Comparison of ENCODE assay signal across 8 cellular contexts in genomic region chr14:49879683-49880204, GRCh38. TPM values are rescaled to one million over a fixed set of nuclear protein-coding genes. Genes with fewer than 3 reads are reported as not detected.
DNase-seq lines count a peak whose midpoint lies in the region; ATAC-seq and TF ChIP-seq lines count a peak whose summit lies in the region.

No MANE protein-coding gene starts in this region.

- H3K4me1 ChIP-seq in SJSA1 (replicated peaks): no peaks in the 10 kb centered on the region; the same call in 1 of the 2 replicates
- no peaks in the 10 kb centered on the region for H3K4me1 ChIP-seq in adrenal gland (replicated peaks in 1 of 2)
- H3K4me1 ChIP-seq in prostate gland (replicated peaks): no peaks in the 10 kb centered on the region

- TF ChIP-seq RAD21 in Ishikawa (IDR thresholded peaks at IDR 0.05; ENCODE audit: low read depth): peak; percentile 71

- DNase-seq in EL (peak; percentile 71), SJSA1 (ENCODE audit: low read depth in 1 of 2, low spot score in 2 of 2) (peak; percentile 29 to 50), adrenal gland (peak; percentile 37 to 77 (median 61)), iPS-NIHi11 (ENCODE audit: low spot score) (peak; percentile 65), prostate gland (ENCODE audit: low spot score) (no peak)
- peak; percentile 44 to 66 for DNase-seq in stimulated activated CD8-positive, alpha-beta memory T cell treated with anti-CD3 and anti-CD28 coated beads, Interleukin-15, amount 100 ng/mL, for 48 hours (ENCODE audit: low read depth in 2 of 2)

- H3K27ac ChIP-seq in SJSA1 (no peak overlapping the region), adrenal gland (no peak overlapping the region), prostate gland (no peak overlapping the region)

- H3K36me3 ChIP-seq in SJSA1: no peaks in the 10 kb centered on the region
- no peaks in the 10 kb centered on the region for H3K36me3 ChIP-seq in adrenal gland (replicated peaks in 1 of 2)
- H3K36me3 ChIP-seq in prostate gland: no peaks in the 10 kb centered on the region

- no peaks in the 10 kb centered on the region for H3K9me3 ChIP-seq in SJSA1 (replicated peaks)
- H3K9me3 ChIP-seq in adrenal gland (replicated peaks in 1 of 3): no peaks in the 10 kb centered on the region
- no peaks in the 10 kb centered on the region for H3K9me3 ChIP-seq in prostate gland

- ATAC-seq in GM21515 (IDR thresholded peaks at IDR 0.05; ENCODE audit: unreplicated experiment): peak; percentile 82

- TF ChIP-seq CTCF in adrenal gland (IDR thresholded peaks at IDR 0.05) (peak; percentile 47 to 73 (median 60)), prostate gland (IDR thresholded peaks at IDR 0.05) (peak in 1 of 4 experiments; percentile 52)

- H3K4me3 ChIP-seq in SJSA1 (no peak overlapping the region), adrenal gland (no peak overlapping the region), prostate gland (no peak overlapping the region)

- H3K27me3 ChIP-seq in SJSA1 (replicated peaks) (no peaks in the 10 kb centered on the region), adrenal gland (no peaks in the 10 kb centered on the region), prostate gland (replicated peaks; ENCODE audit: insufficient read depth) (no peaks in the 10 kb centered on the region)

- TF ChIP-seq EP300 in Ishikawa (IDR thresholded peaks at IDR 0.05; ENCODE audit: borderline replicate concordance): no peak

- intact Hi-C loops in adrenal gland (cut with DNase I) (loop anchor here (5.0 to 10.0 kb wide), 2 partner anchors 225 to 228 kb away; no protein-coding TSS in a partner anchor), prostate gland (cut with DNase I) (no loop called here)

- WGBS in adrenal gland, 4 donors: 58 to 74% (median 62%) methylated on average over 6 to 8 of the region's 8 CpGs
- WGBS in prostate gland: 74% methylated on average over 8 of the region's 8 CpGs

- TF ChIP-seq POLR2A in adrenal gland (IDR thresholded peaks at IDR 0.05) (no peak), prostate gland (IDR thresholded peaks at IDR 0.05) (no peak)

TF ChIP-seq in Ishikawa, 13 proteins besides CTCF, POLR2A, EP300 and RAD21:
- no peak for TF ChIP-seq FOXM1 (IDR thresholded peaks at IDR 0.05; ENCODE audit: borderline replicate concordance, low read depth)
- no peak for TF ChIP-seq CREB1 (IDR thresholded peaks at IDR 0.05; ENCODE audit: low read depth)
- TF ChIP-seq ZBTB7A (IDR thresholded peaks at IDR 0.05; ENCODE audit: low read depth): no peak
- TF ChIP-seq TAF1 (IDR thresholded peaks at IDR 0.05; ENCODE audit: low read depth): no peak
- no peak for TF ChIP-seq REST (IDR thresholded peaks at IDR 0.05; ENCODE audit: low read depth)
- no peak for TF ChIP-seq CEBPB (IDR thresholded peaks at IDR 0.05)
- no peak for TF ChIP-seq TCF12 (IDR thresholded peaks at IDR 0.05; ENCODE audit: low read depth)
- TF ChIP-seq NFIC (IDR thresholded peaks at IDR 0.05): no peak
- TF ChIP-seq YY1 (IDR thresholded peaks at IDR 0.05; ENCODE audit: low read depth): no peak

RNA-seq across cellular contexts. Expression of gene ARF6, which starts 13.1 kb away (rescaled TPM):
- total RNA-seq in SJSA1 (2014; rRNA removed; shearing (Covaris generic)): 60.9 and 61.2 TPM in 2 replicates
- 10 to 100 TPM; 27.7 to 65.8 (median 50.9) TPM for total RNA-seq in adrenal gland
- polyA plus RNA-seq in adrenal gland: 10 to 100 TPM; 13.6 to 49.2 (median 17.9) TPM
- 10 to 100 TPM; 64.3 to 92.7 TPM for total RNA-seq in prostate gland

RNA-seq across cellular contexts. Expression of gene NEMF, which starts 27.2 kb away (rescaled TPM):
- 30.4 and 42.7 TPM in 2 replicates for total RNA-seq in SJSA1 (2014; rRNA removed; shearing (Covaris generic))
- total RNA-seq in adrenal gland (10 to 100 TPM; 14.8 to 69.0 (median 54.4) TPM), prostate gland (10 to 100 TPM; 63.9 to 71.7 TPM)
- polyA plus RNA-seq in adrenal gland: 10 to 100 TPM; 28.1 to 88.3 (median 60.7) TPM
